Comparison of ENCODE assay signal across 8 cellular contexts in the genomic region with DNA sequence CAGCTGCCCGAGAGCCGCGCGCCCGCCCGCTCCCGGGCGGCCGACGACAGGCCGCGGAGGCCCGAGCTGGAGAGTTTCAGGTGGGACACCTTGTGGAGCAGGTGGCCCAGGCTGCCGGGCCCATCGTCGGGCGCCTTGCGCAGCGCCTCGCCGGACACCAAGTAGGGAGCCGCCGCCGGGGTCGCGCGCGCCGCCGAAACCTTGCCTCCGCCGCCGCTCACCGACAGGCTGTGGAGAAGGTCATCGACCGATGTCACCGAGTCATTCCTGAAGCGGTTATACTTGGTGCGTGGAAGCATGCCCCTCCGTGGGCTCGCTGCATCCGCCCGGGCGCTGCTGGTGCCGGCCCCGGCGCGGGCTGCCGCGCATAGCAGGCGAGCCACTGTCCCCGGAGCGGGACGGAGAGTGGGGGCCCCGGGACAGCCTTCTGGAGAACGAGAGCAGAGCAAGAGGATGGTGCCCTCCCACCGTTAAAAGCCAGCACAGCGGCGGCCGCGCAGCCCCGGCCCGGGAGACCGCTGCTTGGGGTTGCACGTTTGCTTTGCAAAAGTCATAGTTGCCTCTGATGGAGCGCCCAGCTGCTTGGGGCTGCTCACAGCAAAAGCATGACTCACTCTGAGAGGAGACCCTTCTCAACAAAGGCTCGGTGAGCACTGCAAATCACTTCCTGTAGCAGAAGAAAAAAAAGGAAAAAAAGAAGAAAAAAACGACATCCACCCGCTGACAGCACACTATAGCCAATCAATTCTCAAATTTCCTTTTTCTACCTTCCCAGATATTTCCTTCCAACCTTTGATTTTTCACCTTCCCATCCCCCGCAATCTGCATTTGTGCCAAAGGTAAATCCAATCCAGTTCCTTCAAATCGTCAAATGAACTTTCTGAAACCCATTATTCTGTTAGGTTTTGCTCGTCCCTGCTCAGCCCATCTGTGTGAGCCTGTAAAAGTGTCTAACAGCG. TPM values are rescaled to one million over a fixed set of nuclear protein-coding genes. Genes with fewer than 3 reads are reported as not detected.
DNase-seq lines count a peak whose midpoint lies in the region; ATAC-seq and TF ChIP-seq lines count a peak whose summit lies in the region.

A gene with protein sequence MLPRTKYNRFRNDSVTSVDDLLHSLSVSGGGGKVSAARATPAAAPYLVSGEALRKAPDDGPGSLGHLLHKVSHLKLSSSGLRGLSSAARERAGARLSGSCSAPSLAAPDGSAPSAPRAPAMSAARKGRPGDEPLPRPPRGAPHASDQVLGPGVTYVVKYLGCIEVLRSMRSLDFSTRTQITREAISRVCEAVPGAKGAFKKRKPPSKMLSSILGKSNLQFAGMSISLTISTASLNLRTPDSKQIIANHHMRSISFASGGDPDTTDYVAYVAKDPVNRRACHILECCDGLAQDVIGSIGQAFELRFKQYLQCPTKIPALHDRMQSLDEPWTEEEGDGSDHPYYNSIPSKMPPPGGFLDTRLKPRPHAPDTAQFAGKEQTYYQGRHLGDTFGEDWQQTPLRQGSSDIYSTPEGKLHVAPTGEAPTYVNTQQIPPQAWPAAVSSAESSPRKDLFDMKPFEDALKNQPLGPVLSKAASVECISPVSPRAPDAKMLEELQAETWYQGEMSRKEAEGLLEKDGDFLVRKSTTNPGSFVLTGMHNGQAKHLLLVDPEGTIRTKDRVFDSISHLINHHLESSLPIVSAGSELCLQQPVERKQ (minus strand): TSS at position 657 of the 959 bp plus-strand sequence. CDS start 358 bp downstream, at position 299.

- H3K4me3 Mint-ChIP-seq in CD14-positive monocyte, result peak within 1 kb of the TSS; percentile 61 to 76
- H3K4me3 Mint-ChIP-seq in T-helper 17 cell, result no peak within 1 kb of the TSS
- H3K4me3 Mint-ChIP-seq in T-cell, result peak within 1 kb of the TSS in 1 of 3 donors; percentile 69

- H3K27ac ChIP-seq in epithelial cell of prostate, result peak within 1 kb of the TSS; percentile 70

- H3K27me3 Mint-ChIP-seq in CD14-positive monocyte (ENCODE audit: low read depth in 3 of 3) (peaks cover 66 to 74% (median 73%) of the 10 kb centered on the region in 3 donors), T-helper 17 cell (peaks cover 62% of the 10 kb centered on the region), T-cell (peaks cover 55 to 63% of the 10 kb centered on the region in 2 donors)

- TF ChIP-seq CTCF in CD14-positive monocyte (IDR thresholded peaks at IDR 0.05), result no peak

- POLR2A ChIA-PET in T-cell (lab: Charles Lee), result no interaction called here

- CTCF ChIA-PET in T-cell (lab: Charles Lee), result no interaction called here

- H3K27ac Mint-ChIP-seq in CD14-positive monocyte, result peak within 1 kb of the TSS in 1 of 7 donors; percentile 32
- H3K27ac Mint-ChIP-seq in T-helper 17 cell, result no peak within 1 kb of the TSS
- H3K27ac Mint-ChIP-seq in T-cell, result no peak within 1 kb of the TSS

- ATAC-seq in T-helper 17 cell (no peak), T-cell (replicated peaks in 1 of 4) (no peak), GM21825 (IDR thresholded peaks at IDR 0.05; ENCODE audit: unreplicated experiment) (no peak)

- peaks cover 0 to 17% (median 10%) of the 10 kb centered on the region in 7 donors for H3K9me3 Mint-ChIP-seq in CD14-positive monocyte
- H3K9me3 Mint-ChIP-seq in T-cell, result no peaks in the 10 kb centered on the region

- H3K9me3 ChIP-seq in T-helper 17 cell (ENCODE audit: control insufficient read depth, low read length, poor library complexity, severe bottlenecking), result no peaks in the 10 kb centered on the region

- intact Hi-C loops in CD14-positive monocyte (cut with micrococcal nuclease), result no loop called here

- H3K4me1 Mint-ChIP-seq in CD14-positive monocyte (peaks cover 20% of the 10 kb centered on the region), T-helper 17 cell (peaks cover 11% of the 10 kb centered on the region), T-cell (peaks cover 21 to 23% (median 21%) of the 10 kb centered on the region in 3 donors)

- H3K36me3 Mint-ChIP-seq in CD14-positive monocyte, result peaks cover 0 to 4% of the 10 kb centered on the region in 2 donors
- H3K36me3 Mint-ChIP-seq in T-helper 17 cell (ENCODE audit: low read depth), result peaks cover 3% of the 10 kb centered on the region
- peaks cover 5% of the 10 kb centered on the region for H3K36me3 Mint-ChIP-seq in T-cell

- DNase-seq in CD14-positive monocyte (ENCODE audit: low spot score), result no peak
- peak; percentile 18 for DNase-seq in NCI-H69 (lab: John Stamatoyannopoulos, UW)
- no peak for DNase-seq in epithelial cell of prostate (ENCODE audit: low read depth, low spot score)
- DNase-seq in non-pigmented ciliary epithelial cell (ENCODE audit: low read depth), result peak; percentile 19
- DNase-seq in T-helper 17 cell, result no peak
- no peak for DNase-seq in T-cell
- no peak for DNase-seq in NCI-H187 treated with DMSO at 0.1 percent for 48 hours (lab: John Stamatoyannopoulos, UW)

RNA-seq across cellular contexts. Expression of the gene that starts here (rescaled TPM):
- polyA plus RNA-seq in CD14-positive monocyte, result not detected
- total RNA-seq in T-helper 17 cell, result not detected
- total RNA-seq in T-cell, result under 1 TPM in 3 of 5 donors, not detected in 2; 0.16 to 0.19 (median 0.18) TPM

Comparison
In these comparisons a context has a peak if more than half of its experiments do, and no peak if none do; other contexts are left out.
1. DNase-seq: peak in NCI-H69 (single experiment) and non-pigmented ciliary epithelial cell (single experiment); none in CD14-positive monocyte (single experiment), epithelial cell of prostate (single experiment), T-helper 17 cell (0 of 3), T-cell (0 of 34) and NCI-H187 treated with DMSO at 0.1 percent for 48 hours (single experiment).